1 cellular context compared by ENCODE assay signal in genomic region chr1:151790071-151790939, GRCh38.
TF ChIP-seq lines count a peak whose summit lies in the region.

Gene TDRKH (minus strand): TSS chr1:151790500. CDS start chr1:151783022, 7,478 bp downstream.

TF ChIP-seq in K562, 482 proteins besides CTCF, POLR2A, EP300 and RAD21 (continued from another document and continues in another):
- TF ChIP-seq VEZF1 (CRISPR knock-in tag; IDR thresholded peaks at IDR 0.05) (peak; percentile 74), SFPQ (IDR thresholded peaks at IDR 0.05; ENCODE audit: low read depth, low read length) (no peak), ZFX (CRISPR knock-in tag; IDR thresholded peaks at IDR 0.05) (peak; percentile 39; the same call in 1 of the 2 replicates), ZBTB49 (CRISPR knock-in tag; IDR thresholded peaks at IDR 0.05; ENCODE audit: borderline replicate concordance) (no peak), KDM1A (IDR thresholded peaks at IDR 0.05) (peak; percentile 99), PTRF (tag; IDR thresholded peaks at IDR 0.05) (no peak), RREB1 (CRISPR knock-in tag; IDR thresholded peaks at IDR 0.05) (peak; percentile 90), LEF1 (IDR thresholded peaks at IDR 0.05) (peak; percentile 42; the same call in 1 of the 2 replicates), ATF1 (CRISPR knock-in tag; IDR thresholded peaks at IDR 0.05) (no peak), ATF1 (tag; IDR thresholded peaks at IDR 0.05) (peak; percentile 90), PHB (CRISPR knock-in tag; IDR thresholded peaks at IDR 0.05) (peak; percentile 73; the same call in 1 of the 2 replicates), ATF6 (CRISPR knock-in tag; IDR thresholded peaks at IDR 0.05) (no peak), HBP1 (CRISPR knock-in tag; IDR thresholded peaks at IDR 0.05) (peak; percentile 68; the same call in 1 of the 2 replicates), NCOA6 (IDR thresholded peaks at IDR 0.05) (peak; percentile 88), ZFP91 (CRISPR knock-in tag; IDR thresholded peaks at IDR 0.05) (no peak), ZHX1 (conservative IDR thresholded peaks at IDR 0.05; ENCODE audit: low read length) (no peak), PRMT5 (CRISPR knock-in tag; IDR thresholded peaks at IDR 0.05) (no peak), HMG20A (CRISPR knock-in tag; conservative IDR thresholded peaks at IDR 0.05) (no peak), ZNF407 (IDR thresholded peaks at IDR 0.05; ENCODE audit: low read depth) (no peak), TAF9B (IDR thresholded peaks at IDR 0.05; ENCODE audit: partially characterized antibody) (no peak)
